In genomic region chr11:78216571-78217287, GRCh38 we compare ENCODE assay signal across 18 cellular contexts. TPM values are rescaled to one million over a fixed set of nuclear protein-coding genes. Genes with fewer than 3 reads are reported as not detected.
DNase-seq lines count a peak whose midpoint lies in the region; TF ChIP-seq lines count a peak whose summit lies in the region.
"Had no signal": no experiment of that assay in that cellular context is flagged by ENCODE, and none has a peak within 500 bp of the region (broad histone marks: within the 10 kb centered on the region; RNA-seq: fewer than 3 reads in every experiment).

No MANE protein-coding gene starts in this region.

- peaks cover 7% of the 10 kb centered on the region for H3K4me1 Mint-ChIP-seq in activated CD4-positive, alpha-beta memory T cell treated with anti-CD3 and anti-CD28 coated beads for 36 hours (ENCODE audit: low read depth)
- peaks cover 16% of the 10 kb centered on the region for H3K4me1 Mint-ChIP-seq in activated CD4-positive, alpha-beta memory T cell treated with anti-CD3 and anti-CD28 coated beads, Interleukin-2, amount 10 ng/mL, durations not matched to agents 7 days and 5 days
- peaks cover 13% of the 10 kb centered on the region for H3K4me1 Mint-ChIP-seq in endothelial cell (ENCODE audit: unreplicated experiment)

- peak overlapping the region; percentile 3 for H3K27ac Mint-ChIP-seq in activated CD4-positive, alpha-beta memory T cell treated with anti-CD3 and anti-CD28 coated beads for 36 hours
- H3K27ac Mint-ChIP-seq in activated CD4-positive, alpha-beta memory T cell treated with anti-CD3 and anti-CD28 coated beads, Interleukin-2, amount 10 ng/mL, durations not matched to agents 7 days and 5 days: no peak overlapping the region
- peak overlapping the region; percentile 27 for H3K27ac Mint-ChIP-seq in endothelial cell (ENCODE audit: unreplicated experiment)

- H3K9me3 Mint-ChIP-seq in activated CD4-positive, alpha-beta memory T cell treated with anti-CD3 and anti-CD28 coated beads for 36 hours: no peaks in the 10 kb centered on the region
- no peaks in the 10 kb centered on the region for H3K9me3 Mint-ChIP-seq in activated CD4-positive, alpha-beta memory T cell treated with anti-CD3 and anti-CD28 coated beads, Interleukin-2, amount 10 ng/mL, durations not matched to agents 7 days and 5 days
- H3K9me3 Mint-ChIP-seq in endothelial cell (ENCODE audit: unreplicated experiment): no peaks in the 10 kb centered on the region
- H3K9me3 Mint-ChIP-seq: CD4-positive, alpha-beta memory T cell had no signal

- WGBS in transverse colon (ENCODE audit: low coverage in 1 of 2), 2 donors: 95% methylated on average over 5 of the region's 5 CpGs; no CpG with 5 or more reads in 1 of the 2 donors

- DNase-seq in activated CD4-positive, alpha-beta memory T cell treated with anti-CD3 and anti-CD28 coated beads for 36 hours: no peak
- DNase-seq in activated CD4-positive, alpha-beta memory T cell treated with anti-CD3 and anti-CD28 coated beads, Interleukin-2, amount 10 ng/mL, durations not matched to agents 7 days and 5 days: no peak
- peak; percentile 66 for DNase-seq in OCI-M1 (lab: John Stamatoyannopoulos, UW)
- no peak for DNase-seq in endothelial cell (ENCODE audit: low spot score)
- peak; percentile 14 for DNase-seq in stimulated activated CD8-positive, alpha-beta memory T cell treated with anti-CD3 and anti-CD28 coated beads, Interleukin-4, amount 100 ng/mL, for 48 hours
- DNase-seq in transverse colon: no peak
- DNase-seq in SKM-1 (lab: John Stamatoyannopoulos, UW; ENCODE audit: unreplicated experiment): no peak
- DNase-seq in SIG-M5 (lab: John Stamatoyannopoulos, UW): no peak
- DNase-seq: activated CD4-positive, CD25-positive, alpha-beta regulatory T cell; activated T-cell treated with anti-CD3 and anti-CD28 coated beads for 4 hours; CD4-positive, alpha-beta memory T cell; MV-4-11; NCI-H2029 treated with DMSO at 0.1 percent for 48 hours; NCI-H526; nucleus accumbens; sigmoid colon; stimulated activated CD4-positive, alpha-beta T cell treated with anti-CD3 and anti-CD28 coated beads, Interleukin-2, amount 100 ng/mL, for 24 hours had no signal

- H3K36me3 ChIP-seq in transverse colon: peaks cover 0 to 15% (median 3%) of the 10 kb centered on the region in 4 donors

- intact Hi-C loops in activated CD4-positive, alpha-beta memory T cell treated with anti-CD3 and anti-CD28 coated beads for 36 hours (cut with micrococcal nuclease): no loop called here
- intact Hi-C loops in transverse colon (cut with DNase I; ENCODE audit: low total_unique reads): no loop called here

- no peaks in the 10 kb centered on the region for H3K4me1 ChIP-seq in transverse colon
- H3K4me1 ChIP-seq: sigmoid colon had no signal

- POLR2A ChIA-PET in activated CD4-positive, alpha-beta memory T cell treated with anti-CD3 and anti-CD28 coated beads for 36 hours (lab: Charles Lee): interaction anchor here (0.6 kb wide), 1 partner anchor 228 kb away, joined by 4 read pairs; no protein-coding TSS in a partner anchor
- POLR2A ChIA-PET in activated CD4-positive, alpha-beta memory T cell treated with anti-CD3 and anti-CD28 coated beads, Interleukin-2, amount 10 ng/mL, durations not matched to agents 7 days and 5 days (lab: Charles Lee): interaction anchor here (1.1 to 1.3 kb wide), 2 partner anchors 9 to 213 kb away, joined by 3 to 4 read pairs; no protein-coding TSS in a partner anchor

- TF ChIP-seq POLR2A in transverse colon (IDR thresholded peaks at IDR 0.05): no peak

- no peaks in the 10 kb centered on the region for H3K27me3 Mint-ChIP-seq in activated CD4-positive, alpha-beta memory T cell treated with anti-CD3 and anti-CD28 coated beads for 36 hours
- H3K27me3 Mint-ChIP-seq in activated CD4-positive, alpha-beta memory T cell treated with anti-CD3 and anti-CD28 coated beads, Interleukin-2, amount 10 ng/mL, durations not matched to agents 7 days and 5 days: no peaks in the 10 kb centered on the region
- peaks cover 45% of the 10 kb centered on the region for H3K27me3 Mint-ChIP-seq in endothelial cell (ENCODE audit: unreplicated experiment)
- H3K27me3 Mint-ChIP-seq: CD4-positive, alpha-beta memory T cell had no signal

- no peak overlapping the region for H3K27ac ChIP-seq in transverse colon
- H3K27ac ChIP-seq: sigmoid colon had no signal

- H3K36me3 Mint-ChIP-seq in activated CD4-positive, alpha-beta memory T cell treated with anti-CD3 and anti-CD28 coated beads for 36 hours: peaks cover 12% of the 10 kb centered on the region
- H3K36me3 Mint-ChIP-seq in activated CD4-positive, alpha-beta memory T cell treated with anti-CD3 and anti-CD28 coated beads, Interleukin-2, amount 10 ng/mL, durations not matched to agents 7 days and 5 days (ENCODE audit: low read depth): peaks cover 59% of the 10 kb centered on the region
- H3K36me3 Mint-ChIP-seq in endothelial cell (ENCODE audit: low read depth, unreplicated experiment): peaks cover 63% of the 10 kb centered on the region

- H3K4me3 Mint-ChIP-seq in activated CD4-positive, alpha-beta memory T cell treated with anti-CD3 and anti-CD28 coated beads for 36 hours: no peak overlapping the region
- no peak overlapping the region for H3K4me3 Mint-ChIP-seq in activated CD4-positive, alpha-beta memory T cell treated with anti-CD3 and anti-CD28 coated beads, Interleukin-2, amount 10 ng/mL, durations not matched to agents 7 days and 5 days
- peak overlapping the region; percentile 81 for H3K4me3 Mint-ChIP-seq in endothelial cell (ENCODE audit: unreplicated experiment)
- H3K4me3 Mint-ChIP-seq: CD4-positive, alpha-beta memory T cell had no signal

- in situ Hi-C loops in transverse colon (cut with MboI; ENCODE audit: low pct_ligation_motif_present in 1 of 4, low pct_unique_long_range_greater_than_20kb in 1 of 4, low sequenced_read_pairs in 3 of 4): no loop called here

- TF ChIP-seq EP300 in transverse colon (IDR thresholded peaks at IDR 0.05; ENCODE audit: low read depth): no peak

- H3K27me3 ChIP-seq in transverse colon: no peaks in the 10 kb centered on the region
- H3K27me3 ChIP-seq: sigmoid colon had no signal

- H3K4me3 ChIP-seq in transverse colon: no peak overlapping the region
- H3K4me3 ChIP-seq: GM12878, sigmoid colon had no signal

- no peak for TF ChIP-seq CTCF in endothelial cell (IDR thresholded peaks at IDR 0.05; ENCODE audit: unreplicated experiment)
- no peak for TF ChIP-seq CTCF in transverse colon (IDR thresholded peaks at IDR 0.05)

- no peaks in the 10 kb centered on the region for H3K9me3 ChIP-seq in transverse colon
- H3K9me3 ChIP-seq: sigmoid colon had no signal

- CTCF ChIA-PET in activated CD4-positive, alpha-beta memory T cell treated with anti-CD3 and anti-CD28 coated beads for 36 hours (lab: Charles Lee): interaction anchor here (1.2 kb wide), 1 partner anchor 198 kb away, joined by 3 read pairs; no protein-coding TSS in a partner anchor
- CTCF ChIA-PET in activated CD4-positive, alpha-beta memory T cell treated with anti-CD3 and anti-CD28 coated beads, Interleukin-2, amount 10 ng/mL, durations not matched to agents 7 days and 5 days (lab: Charles Lee): interaction anchor here (0.9 kb wide), 1 partner anchor 77 kb away, joined by 3 read pairs; the partner anchor contains the start of gene ALG8

RNA-seq across cellular contexts. Expression of gene USP35, which starts 28.0 kb away (rescaled TPM):
- total RNA-seq in activated CD4-positive, alpha-beta memory T cell treated with anti-CD3 and anti-CD28 coated beads for 36 hours: 1 to 10 TPM; 9.3 to 9.6 TPM
- total RNA-seq in activated CD4-positive, alpha-beta memory T cell treated with anti-CD3 and anti-CD28 coated beads, Interleukin-2, amount 10 ng/mL, durations not matched to agents 7 days and 5 days: 10 to 100 TPM; 10.8 to 12.1 TPM
- 26.0 TPM for total RNA-seq in endothelial cell (ENCODE audit: unreplicated experiment)
- 10 to 100 TPM in 2 of 4 donors, 1 to 10 TPM in 2; 7.4 to 17.2 (median 10.9) TPM for total RNA-seq in transverse colon

RNA-seq across cellular contexts. Expression of gene KCTD21, which starts 28.3 kb away (rescaled TPM):
- 1 to 10 TPM; 7.9 to 8.8 TPM for total RNA-seq in activated CD4-positive, alpha-beta memory T cell treated with anti-CD3 and anti-CD28 coated beads for 36 hours
- total RNA-seq in activated CD4-positive, alpha-beta memory T cell treated with anti-CD3 and anti-CD28 coated beads, Interleukin-2, amount 10 ng/mL, durations not matched to agents 7 days and 5 days: 1 to 10 TPM; 7.5 to 9.3 TPM
- total RNA-seq in endothelial cell (ENCODE audit: unreplicated experiment) (11.4 TPM), transverse colon (10 to 100 TPM; 10.9 to 55.0 (median 29.2) TPM)

Comparison
In these comparisons a context has a peak if more than half of its experiments do, and no peak if none do; other contexts are left out.
1. DNase-seq: peak in OCI-M1 (single experiment) and stimulated activated CD8-positive, alpha-beta memory T cell treated with anti-CD3 and anti-CD28 coated beads, Interleukin-4, amount 100 ng/mL, for 48 hours (single experiment); none in activated CD4-positive, alpha-beta memory T cell treated with anti-CD3 and anti-CD28 coated beads for 36 hours (single experiment), activated CD4-positive, alpha-beta memory T cell treated with anti-CD3 and anti-CD28 coated beads, Interleukin-2, amount 10 ng/mL, durations not matched to agents 7 days and 5 days (single experiment), endothelial cell (single experiment), transverse colon (single experiment), SKM-1 (single experiment) and SIG-M5 (single experiment).